Comparison of ENCODE assay signal across 21 cellular contexts in the genomic region with DNA sequence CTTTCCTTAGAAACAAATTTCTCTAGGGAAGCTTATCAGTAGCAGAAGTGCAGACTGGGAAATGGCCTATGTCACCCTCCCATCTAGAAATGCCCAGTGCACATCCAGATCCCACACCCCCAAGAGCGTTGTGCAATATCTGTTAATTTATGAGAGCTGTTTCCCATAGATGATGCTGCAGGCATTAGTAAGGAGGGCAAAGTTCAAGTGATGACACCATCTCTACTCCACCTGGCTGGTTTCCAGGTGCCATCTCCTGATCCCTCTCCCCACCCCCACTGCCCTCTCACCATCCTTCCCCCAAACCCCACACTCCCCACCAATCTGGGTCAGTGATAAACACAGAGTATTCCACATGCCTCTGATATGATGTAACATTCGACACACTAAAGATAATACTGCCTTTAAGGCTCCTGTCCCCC. TPM values are rescaled to one million over a fixed set of nuclear protein-coding genes. Genes with fewer than 3 reads are reported as not detected.
A peak's percentile ranks its signal among the peaks of the same experiment; 100 is the strongest.
DNase-seq lines count a peak whose midpoint lies in the region; ATAC-seq and TF ChIP-seq lines count a peak whose summit lies in the region.
"Had no signal": no experiment of that assay in that cellular context is flagged by ENCODE, and none has a peak within 500 bp of the region (broad histone marks: within the 10 kb centered on the region; RNA-seq: fewer than 3 reads in every experiment).

No MANE protein-coding gene starts in this region.

- H3K4me3 ChIP-seq in skeletal muscle cell (ENCODE audit: low read depth, low read length): no peak overlapping the region
- H3K4me3 ChIP-seq: breast epithelium, dorsolateral prefrontal cortex, K562, left lung, tibial nerve had no signal

- intact Hi-C loops in activated CD8-positive, alpha-beta T cell treated with anti-CD3 and anti-CD28 coated beads for 36 hours (cut with micrococcal nuclease): no loop called here

- H3K4me3 Mint-ChIP-seq in activated CD8-positive, alpha-beta T cell treated with anti-CD3 and anti-CD28 coated beads for 36 hours: no peak overlapping the region
- H3K4me3 Mint-ChIP-seq: activated CD4-positive, alpha-beta T cell treated with anti-CD3 and anti-CD28 coated beads, Interleukin-2, amount 10 ng/mL, durations not matched to agents 7 days and 5 days; activated naive CD4-positive, alpha-beta T cell treated with anti-CD3 and anti-CD28 coated beads, Interleukin-2, amount 50 U/mL, for 24 hours; HFFc6; stimulated activated effector memory CD8-positive, alpha-beta T cell treated with anti-CD3 and anti-CD28 coated beads, Interleukin-12 subunit alpha, Interleukin-12 subunit beta, amount 100 ng/mL, for 72 hours had no signal

- ATAC-seq in activated CD8-positive, alpha-beta T cell treated with anti-CD3 and anti-CD28 coated beads for 36 hours: no peak
- ATAC-seq: K562; left lung; stimulated activated effector memory CD8-positive, alpha-beta T cell treated with anti-CD3 and anti-CD28 coated beads, Interleukin-12 subunit alpha, Interleukin-12 subunit beta, amount 100 ng/mL, for 72 hours had no signal

- DNase-seq in ELR (ENCODE audit: low read depth): peak; percentile 30
- peak; percentile 30 for DNase-seq in NOMO-1 treated with DMSO at 0.1 percent for 48 hours (lab: John Stamatoyannopoulos, UW; ENCODE audit: unreplicated experiment)
- peak; percentile 33 for DNase-seq in fibroblast of gingiva (ENCODE audit: low read depth)
- peak; percentile 62 for DNase-seq in skeletal muscle cell (ENCODE audit: low read depth)
- DNase-seq in activated CD8-positive, alpha-beta T cell treated with anti-CD3 and anti-CD28 coated beads for 36 hours: no peak
- DNase-seq in HT-29 (ENCODE audit: low spot score): no peak
- no peak for DNase-seq in T-helper 9 cell
- DNase-seq: activated CD4-positive, alpha-beta T cell treated with anti-CD3 and anti-CD28 coated beads, Interleukin-2, amount 10 ng/mL, durations not matched to agents 7 days and 5 days; C1 segment of cervical spinal cord; DMS153; dorsolateral prefrontal cortex; HFFc6; left lung; NCI-H1105; NCI-H2171; occipital lobe had no signal

- CTCF ChIA-PET in activated CD8-positive, alpha-beta T cell treated with anti-CD3 and anti-CD28 coated beads for 36 hours (lab: Charles Lee): no interaction called here

- H3K9me3 Mint-ChIP-seq in activated CD8-positive, alpha-beta T cell treated with anti-CD3 and anti-CD28 coated beads for 36 hours: no peaks in the 10 kb centered on the region
- H3K9me3 Mint-ChIP-seq: activated CD4-positive, alpha-beta T cell treated with anti-CD3 and anti-CD28 coated beads, Interleukin-2, amount 10 ng/mL, durations not matched to agents 7 days and 5 days; activated naive CD4-positive, alpha-beta T cell treated with anti-CD3 and anti-CD28 coated beads, Interleukin-2, amount 50 U/mL, for 24 hours; HFFc6; stimulated activated effector memory CD8-positive, alpha-beta T cell treated with anti-CD3 and anti-CD28 coated beads, Interleukin-12 subunit alpha, Interleukin-12 subunit beta, amount 100 ng/mL, for 72 hours had no signal

- no peak overlapping the region for H3K27ac Mint-ChIP-seq in activated CD8-positive, alpha-beta T cell treated with anti-CD3 and anti-CD28 coated beads for 36 hours
- H3K27ac Mint-ChIP-seq: activated CD4-positive, alpha-beta T cell treated with anti-CD3 and anti-CD28 coated beads, Interleukin-2, amount 10 ng/mL, durations not matched to agents 7 days and 5 days; activated naive CD4-positive, alpha-beta T cell treated with anti-CD3 and anti-CD28 coated beads, Interleukin-2, amount 50 U/mL, for 24 hours; HFFc6; stimulated activated effector memory CD8-positive, alpha-beta T cell treated with anti-CD3 and anti-CD28 coated beads, Interleukin-12 subunit alpha, Interleukin-12 subunit beta, amount 100 ng/mL, for 72 hours had no signal

- H3K27me3 Mint-ChIP-seq in activated CD8-positive, alpha-beta T cell treated with anti-CD3 and anti-CD28 coated beads for 36 hours: no peaks in the 10 kb centered on the region
- H3K27me3 Mint-ChIP-seq: activated CD4-positive, alpha-beta T cell treated with anti-CD3 and anti-CD28 coated beads, Interleukin-2, amount 10 ng/mL, durations not matched to agents 7 days and 5 days had no signal

- H3K36me3 Mint-ChIP-seq in activated CD8-positive, alpha-beta T cell treated with anti-CD3 and anti-CD28 coated beads for 36 hours (ENCODE audit: low read depth): no peaks in the 10 kb centered on the region
- H3K36me3 Mint-ChIP-seq: activated naive CD4-positive, alpha-beta T cell treated with anti-CD3 and anti-CD28 coated beads, Interleukin-2, amount 50 U/mL, for 24 hours; stimulated activated effector memory CD8-positive, alpha-beta T cell treated with anti-CD3 and anti-CD28 coated beads, Interleukin-12 subunit alpha, Interleukin-12 subunit beta, amount 100 ng/mL, for 72 hours had no signal

- no peak for TF ChIP-seq CTCF in activated CD8-positive, alpha-beta T cell treated with anti-CD3 and anti-CD28 coated beads for 36 hours (IDR thresholded peaks at IDR 0.05)

- POLR2A ChIA-PET in activated CD8-positive, alpha-beta T cell treated with anti-CD3 and anti-CD28 coated beads for 36 hours (lab: Charles Lee): no interaction called here

- no peaks in the 10 kb centered on the region for H3K4me1 Mint-ChIP-seq in activated CD8-positive, alpha-beta T cell treated with anti-CD3 and anti-CD28 coated beads for 36 hours (ENCODE audit: low read depth)
- H3K4me1 Mint-ChIP-seq: activated CD4-positive, alpha-beta T cell treated with anti-CD3 and anti-CD28 coated beads, Interleukin-2, amount 10 ng/mL, durations not matched to agents 7 days and 5 days; activated naive CD4-positive, alpha-beta T cell treated with anti-CD3 and anti-CD28 coated beads, Interleukin-2, amount 50 U/mL, for 24 hours; stimulated activated effector memory CD8-positive, alpha-beta T cell treated with anti-CD3 and anti-CD28 coated beads, Interleukin-12 subunit alpha, Interleukin-12 subunit beta, amount 100 ng/mL, for 72 hours had no signal

RNA-seq across cellular contexts. Expression of a gene that starts 39.4 kb away (rescaled TPM):
- not detected for total RNA-seq in activated CD8-positive, alpha-beta T cell treated with anti-CD3 and anti-CD28 coated beads for 36 hours
- total RNA-seq in HT-29 (2014; rRNA removed; shearing (Covaris generic)): not detected in 2 replicates
- total RNA-seq: activated CD4-positive, alpha-beta T cell treated with anti-CD3 and anti-CD28 coated beads, Interleukin-2, amount 10 ng/mL, durations not matched to agents 7 days and 5 days; K562 had no signal

Comparison
In these comparisons a context has a peak if more than half of its experiments do, and no peak if none do; other contexts are left out.
1. DNase-seq: peak in ELR (single experiment), NOMO-1 treated with DMSO at 0.1 percent for 48 hours (single experiment), fibroblast of gingiva (single experiment) and skeletal muscle cell (single experiment); none in activated CD8-positive, alpha-beta T cell treated with anti-CD3 and anti-CD28 coated beads for 36 hours (single experiment), HT-29 (single experiment) and T-helper 9 cell (single experiment).